In genomic region chr5:106380736-106381135, GRCh38 we compare ENCODE assay signal across 1 cellular context.
TF ChIP-seq lines count a peak whose summit lies in the region.

No MANE protein-coding gene starts in this region.

TF ChIP-seq in GM23338, 12 proteins besides CTCF, POLR2A, EP300 and RAD21:
- no peak for TF ChIP-seq REST (IDR thresholded peaks at IDR 0.05; ENCODE audit: unreplicated experiment)
- TF ChIP-seq JUNB (IDR thresholded peaks at IDR 0.05; ENCODE audit: unreplicated experiment), result no peak
- no peak for TF ChIP-seq EZH2phosphoT487 (IDR thresholded peaks at IDR 0.05; ENCODE audit: unreplicated experiment)
- TF ChIP-seq NANOG (IDR thresholded peaks at IDR 0.05; ENCODE audit: borderline replicate concordance), result no peak
- TF ChIP-seq STAT1 (IDR thresholded peaks at IDR 0.05; ENCODE audit: unreplicated experiment), result no peak
- TF ChIP-seq ZNF114 (CRISPR knock-in tag; IDR thresholded peaks at IDR 0.05), result no peak
- TF ChIP-seq ZNF462 (CRISPR knock-in tag; IDR thresholded peaks at IDR 0.05), result no peak
- TF ChIP-seq POLR2AphosphoS5 (IDR thresholded peaks at IDR 0.05; ENCODE audit: low read depth), result no peak
- TF ChIP-seq CREB1 (CRISPR knock-in tag; IDR thresholded peaks at IDR 0.05; ENCODE audit: low read depth), result no peak
- no peak for TF ChIP-seq ETS1 (IDR thresholded peaks at IDR 0.05)
- no peak for TF ChIP-seq EZH2 (IDR thresholded peaks at IDR 0.05; ENCODE audit: low read depth, unreplicated experiment)
- no peak for TF ChIP-seq ZNF331 (CRISPR knock-in tag; IDR thresholded peaks at IDR 0.05; ENCODE audit: low read depth)
